ENCODE assay signal across 1 cellular context in the genomic region with DNA sequence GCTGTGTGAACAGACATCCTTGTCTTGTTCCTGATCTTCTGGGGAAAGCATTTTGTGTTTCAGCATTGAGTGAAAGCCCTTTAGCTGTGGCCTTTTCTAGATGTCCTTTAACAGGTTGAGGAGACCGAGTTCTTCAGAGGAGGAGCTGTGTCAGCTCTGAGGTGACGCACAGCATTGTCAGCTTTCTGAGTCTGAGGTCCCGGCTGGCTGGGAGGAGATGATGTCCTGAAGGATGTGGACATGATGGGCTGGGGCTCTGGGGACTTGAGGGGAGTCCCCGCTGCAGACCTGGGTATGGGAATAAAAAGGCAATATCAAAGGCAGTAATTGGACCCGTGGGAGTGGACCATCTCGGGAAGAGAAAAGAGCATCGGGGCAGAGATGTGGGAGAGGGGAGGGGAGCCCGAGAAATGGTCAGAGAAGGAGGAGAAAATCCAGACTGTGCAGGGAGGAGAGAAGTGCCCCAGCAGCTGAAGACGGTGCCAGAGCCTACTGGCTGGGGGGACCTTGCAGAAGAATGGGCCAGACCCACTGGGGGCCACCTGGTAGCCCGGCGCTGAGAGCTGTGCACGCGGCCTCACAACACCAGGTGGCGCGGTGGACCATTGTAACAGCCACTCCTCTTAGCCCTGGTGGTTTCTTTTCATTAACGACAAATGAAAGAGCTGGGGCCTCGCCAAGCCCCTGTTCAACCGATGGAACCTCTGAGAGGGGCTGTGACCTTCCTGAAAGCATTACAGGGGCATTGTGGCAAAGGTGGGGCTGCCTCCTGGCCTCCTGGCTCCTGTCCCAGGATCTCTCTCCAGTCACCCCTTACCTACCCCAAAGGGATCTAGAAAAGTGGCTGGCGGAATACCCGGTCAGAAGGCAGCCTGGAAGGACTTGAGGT.
A peak's percentile ranks its signal among the peaks of the same experiment; 100 is the strongest.
TF ChIP-seq lines count a peak whose summit lies in the region.

No MANE protein-coding gene starts in this region.

TF ChIP-seq in HepG2, 621 proteins besides CTCF, POLR2A, EP300 and RAD21 (continued from another document and continues in another):
- TF ChIP-seq GTF3A (CRISPR knock-in tag; conservative IDR thresholded peaks at IDR 0.05) (no peak), ZFP41 (CRISPR knock-in tag; IDR thresholded peaks at IDR 0.05; ENCODE audit: borderline replicate concordance) (no peak), ZFY (CRISPR knock-in tag; IDR thresholded peaks at IDR 0.05) (no peak), GPN1 (CRISPR knock-in tag; IDR thresholded peaks at IDR 0.05; ENCODE audit: borderline replicate concordance) (no peak), ZNF264 (CRISPR knock-in tag; IDR thresholded peaks at IDR 0.05) (no peak), MEF2D (CRISPR knock-in tag; IDR thresholded peaks at IDR 0.05) (no peak), SMYD3 (CRISPR knock-in tag; IDR thresholded peaks at IDR 0.05) (no peak), ZNF75D (CRISPR knock-in tag; IDR thresholded peaks at IDR 0.05; ENCODE audit: borderline replicate concordance) (no peak), SMAD3 (CRISPR knock-in tag; IDR thresholded peaks at IDR 0.05) (no peak), RBM39 (IDR thresholded peaks at IDR 0.05; ENCODE audit: low read depth, low read length, poor library complexity, severe bottlenecking) (peak; percentile 72), POGZ (CRISPR knock-in tag; IDR thresholded peaks at IDR 0.05) (no peak), KAT2B (IDR thresholded peaks at IDR 0.05; ENCODE audit: borderline replicate concordance, low read depth, low read length) (no peak), ZBTB7B (CRISPR knock-in tag; IDR thresholded peaks at IDR 0.05) (0 out of 2 replicates have a peak, but pooled peaks have one; percentile 32), TRIM22 (IDR thresholded peaks at IDR 0.05) (no peak), SKI (IDR thresholded peaks at IDR 0.05; ENCODE audit: partially characterized antibody) (no peak), FOXJ3 (CRISPR knock-in tag; IDR thresholded peaks at IDR 0.05; ENCODE audit: borderline replicate concordance) (no peak), CBFB (CRISPR knock-in tag; IDR thresholded peaks at IDR 0.05) (no peak), SMARCE1 (IDR thresholded peaks at IDR 0.05; ENCODE audit: borderline replicate concordance) (no peak), SMC3 (IDR thresholded peaks at IDR 0.05; ENCODE audit: low read length) (peak; percentile 87), SPEN (CRISPR knock-in tag; IDR thresholded peaks at IDR 0.05; ENCODE audit: low read depth) (no peak), NONO (IDR thresholded peaks at IDR 0.05) (no peak), NONO (CRISPR knock-in tag; conservative IDR thresholded peaks at IDR 0.05) (no peak), NR3C1 (CRISPR knock-in tag; IDR thresholded peaks at IDR 0.05) (no peak), NFKB2 (CRISPR knock-in tag; IDR thresholded peaks at IDR 0.05; ENCODE audit: borderline replicate concordance) (peak; percentile 51; the same call in 1 of the 2 replicates), MTA1 (CRISPR knock-in tag; IDR thresholded peaks at IDR 0.05; ENCODE audit: borderline replicate concordance) (no peak), BCL3 (CRISPR knock-in tag; IDR thresholded peaks at IDR 0.05) (no peak), JUND (CRISPR knock-in tag; IDR thresholded peaks at IDR 0.05) (no peak), TAF15 (IDR thresholded peaks at IDR 0.05; ENCODE audit: low read depth, low read length, poor library complexity, severe bottlenecking) (no peak), SMARCC2 (IDR thresholded peaks at IDR 0.05) (no peak), MAFF (IDR thresholded peaks at IDR 0.05; ENCODE audit: low read depth, low read length) (no peak), ZNF282 (IDR thresholded peaks at IDR 0.05; ENCODE audit: partially characterized antibody) (no peak), ZNF33B (CRISPR knock-in tag; IDR thresholded peaks at IDR 0.05) (no peak), ZFX (CRISPR knock-in tag; IDR thresholded peaks at IDR 0.05; ENCODE audit: low read depth) (no peak), GZF1 (CRISPR knock-in tag; IDR thresholded peaks at IDR 0.05) (no peak), IRF1 (CRISPR knock-in tag; IDR thresholded peaks at IDR 0.05; ENCODE audit: low read depth) (no peak), KLF15 (CRISPR knock-in tag; IDR thresholded peaks at IDR 0.05; ENCODE audit: borderline replicate concordance) (no peak), ZMAT3 (CRISPR knock-in tag; conservative IDR thresholded peaks at IDR 0.05) (no peak), ZNF230 (CRISPR knock-in tag; IDR thresholded peaks at IDR 0.05) (0 out of 2 replicates have a peak, but pooled peaks have one; percentile 29), SAFB2 (CRISPR knock-in tag; IDR thresholded peaks at IDR 0.05; ENCODE audit: borderline replicate concordance, low read depth) (no peak), HMGA1 (CRISPR knock-in tag; conservative IDR thresholded peaks at IDR 0.05) (no peak), KAT7 (CRISPR knock-in tag; IDR thresholded peaks at IDR 0.05; ENCODE audit: borderline replicate concordance) (no peak), TBX3 (IDR thresholded peaks at IDR 0.05; ENCODE audit: borderline replicate concordance) (no peak), CREM (IDR thresholded peaks at IDR 0.05) (no peak), CREM (CRISPR knock-in tag; IDR thresholded peaks at IDR 0.05) (no peak), ZNF737 (CRISPR knock-in tag; IDR thresholded peaks at IDR 0.05; ENCODE audit: borderline replicate concordance) (no peak), RFX1 (IDR thresholded peaks at IDR 0.05) (no peak), NR2F1 (CRISPR knock-in tag; IDR thresholded peaks at IDR 0.05) (no peak), HOXA5 (CRISPR knock-in tag; IDR thresholded peaks at IDR 0.05) (peak; percentile 72; the same call in 1 of the 2 replicates), ZNF432 (CRISPR knock-in tag; IDR thresholded peaks at IDR 0.05; ENCODE audit: borderline replicate concordance) (no peak), AGO1 (IDR thresholded peaks at IDR 0.05; ENCODE audit: low read depth, low read length, poor library complexity, severe bottlenecking) (no peak), TCF7 (IDR thresholded peaks at IDR 0.05; ENCODE audit: low read depth) (no peak), IKZF5 (CRISPR knock-in tag; IDR thresholded peaks at IDR 0.05) (peak; percentile 51; the same call in 1 of the 2 replicates), RBM22 (optimal IDR thresholded peaks at IDR 0.05; ENCODE audit: low read length) (no peak), THAP7 (CRISPR knock-in tag; IDR thresholded peaks at IDR 0.05) (no peak), REXO4 (CRISPR knock-in tag; IDR thresholded peaks at IDR 0.05; ENCODE audit: borderline replicate concordance) (no peak), ZBTB21 (CRISPR knock-in tag; IDR thresholded peaks at IDR 0.05) (no peak), ZNF605 (CRISPR knock-in tag; IDR thresholded peaks at IDR 0.05) (0 out of 2 replicates have a peak, but pooled peaks have one; percentile 13)
- TF ChIP-seq, protein P1, sequence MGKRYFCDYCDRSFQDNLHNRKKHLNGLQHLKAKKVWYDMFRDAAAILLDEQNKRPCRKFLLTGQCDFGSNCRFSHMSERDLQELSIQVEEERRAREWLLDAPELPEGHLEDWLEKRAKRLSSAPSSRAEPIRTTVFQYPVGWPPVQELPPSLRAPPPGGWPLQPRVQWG (CRISPR knock-in tag; IDR thresholded peaks at IDR 0.05; ENCODE audit: borderline replicate concordance, low read depth) = no peak
- TF ChIP-seq, protein P2, sequence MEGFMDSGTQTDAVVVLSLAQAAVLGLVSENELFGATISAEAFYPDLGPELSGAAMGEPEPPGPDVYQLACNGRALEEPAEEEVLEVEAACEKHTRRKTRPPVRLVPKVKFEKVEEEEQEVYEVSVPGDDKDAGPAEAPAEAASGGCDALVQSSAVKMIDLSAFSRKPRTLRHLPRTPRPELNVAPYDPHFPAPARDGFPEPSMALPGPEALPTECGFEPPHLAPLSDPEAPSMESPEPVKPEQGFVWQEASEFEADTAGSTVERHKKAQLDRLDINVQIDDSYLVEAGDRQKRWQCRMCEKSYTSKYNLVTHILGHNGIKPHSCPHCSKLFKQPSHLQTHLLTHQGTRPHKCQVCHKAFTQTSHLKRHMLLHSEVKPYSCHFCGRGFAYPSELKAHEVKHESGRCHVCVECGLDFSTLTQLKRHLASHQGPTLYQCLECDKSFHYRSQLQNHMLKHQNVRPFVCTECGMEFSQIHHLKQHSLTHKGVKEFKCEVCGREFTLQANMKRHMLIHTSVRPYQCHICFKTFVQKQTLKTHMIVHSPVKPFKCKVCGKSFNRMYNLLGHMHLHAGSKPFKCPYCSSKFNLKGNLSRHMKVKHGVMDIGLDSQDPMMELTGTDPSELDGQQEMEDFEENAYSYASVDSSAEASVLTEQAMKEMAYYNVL (CRISPR knock-in tag; IDR thresholded peaks at IDR 0.05; ENCODE audit: borderline replicate concordance) = no peak
- TF ChIP-seq, protein P3, sequence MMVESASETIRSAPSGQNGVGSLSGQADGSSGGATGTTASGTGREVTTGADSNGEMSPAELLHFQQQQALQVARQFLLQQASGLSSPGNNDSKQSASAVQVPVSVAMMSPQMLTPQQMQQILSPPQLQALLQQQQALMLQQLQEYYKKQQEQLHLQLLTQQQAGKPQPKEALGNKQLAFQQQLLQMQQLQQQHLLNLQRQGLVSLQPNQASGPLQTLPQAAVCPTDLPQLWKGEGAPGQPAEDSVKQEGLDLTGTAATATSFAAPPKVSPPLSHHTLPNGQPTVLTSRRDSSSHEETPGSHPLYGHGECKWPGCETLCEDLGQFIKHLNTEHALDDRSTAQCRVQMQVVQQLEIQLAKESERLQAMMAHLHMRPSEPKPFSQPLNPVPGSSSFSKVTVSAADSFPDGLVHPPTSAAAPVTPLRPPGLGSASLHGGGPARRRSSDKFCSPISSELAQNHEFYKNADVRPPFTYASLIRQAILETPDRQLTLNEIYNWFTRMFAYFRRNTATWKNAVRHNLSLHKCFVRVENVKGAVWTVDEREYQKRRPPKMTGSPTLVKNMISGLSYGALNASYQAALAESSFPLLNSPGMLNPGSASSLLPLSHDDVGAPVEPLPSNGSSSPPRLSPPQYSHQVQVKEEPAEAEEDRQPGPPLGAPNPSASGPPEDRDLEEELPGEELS (CRISPR knock-in tag; IDR thresholded peaks at IDR 0.05) = no peak
- TF ChIP-seq, protein P4, sequence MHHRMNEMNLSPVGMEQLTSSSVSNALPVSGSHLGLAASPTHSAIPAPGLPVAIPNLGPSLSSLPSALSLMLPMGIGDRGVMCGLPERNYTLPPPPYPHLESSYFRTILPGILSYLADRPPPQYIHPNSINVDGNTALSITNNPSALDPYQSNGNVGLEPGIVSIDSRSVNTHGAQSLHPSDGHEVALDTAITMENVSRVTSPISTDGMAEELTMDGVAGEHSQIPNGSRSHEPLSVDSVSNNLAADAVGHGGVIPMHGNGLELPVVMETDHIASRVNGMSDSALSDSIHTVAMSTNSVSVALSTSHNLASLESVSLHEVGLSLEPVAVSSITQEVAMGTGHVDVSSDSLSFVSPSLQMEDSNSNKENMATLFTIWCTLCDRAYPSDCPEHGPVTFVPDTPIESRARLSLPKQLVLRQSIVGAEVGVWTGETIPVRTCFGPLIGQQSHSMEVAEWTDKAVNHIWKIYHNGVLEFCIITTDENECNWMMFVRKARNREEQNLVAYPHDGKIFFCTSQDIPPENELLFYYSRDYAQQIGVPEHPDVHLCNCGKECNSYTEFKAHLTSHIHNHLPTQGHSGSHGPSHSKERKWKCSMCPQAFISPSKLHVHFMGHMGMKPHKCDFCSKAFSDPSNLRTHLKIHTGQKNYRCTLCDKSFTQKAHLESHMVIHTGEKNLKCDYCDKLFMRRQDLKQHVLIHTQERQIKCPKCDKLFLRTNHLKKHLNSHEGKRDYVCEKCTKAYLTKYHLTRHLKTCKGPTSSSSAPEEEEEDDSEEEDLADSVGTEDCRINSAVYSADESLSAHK (CRISPR knock-in tag; IDR thresholded peaks at IDR 0.05; ENCODE audit: borderline replicate concordance) = no peak
